ENCODE assay signal across 18 cellular contexts in genomic region chr1:38068220-38068979, GRCh38. TPM values are rescaled to one million over a fixed set of nuclear protein-coding genes. Genes with fewer than 3 reads are reported as not detected.
DNase-seq lines count a peak whose midpoint lies in the region; ATAC-seq and TF ChIP-seq lines count a peak whose summit lies in the region.
"Had no signal": no experiment of that assay in that cellular context is flagged by ENCODE, and none has a peak within 500 bp of the region (broad histone marks: within the 10 kb centered on the region; RNA-seq: fewer than 3 reads in every experiment).

No MANE protein-coding gene starts in this region.

- H3K4me2 ChIP-seq in BLaER1 treated with 17β-estradiol and CSF1 and Interleukin-3, amounts not matched to agents 10 nM and 100 nM, result peak overlapping the region; percentile 38 to 86 (median 69)
- peak overlapping the region; percentile 25; the same call in 1 of the 2 replicates for H3K4me2 ChIP-seq in OCI-LY7 (ENCODE audit: low read length)
- H3K4me2 ChIP-seq: GM23338 had no signal

- peaks cover 12 to 22% (median 16%) of the 10 kb centered on the region in 10 experiments for H3K4me1 ChIP-seq in BLaER1 treated with 17β-estradiol and CSF1 and Interleukin-3, amounts not matched to agents 10 nM and 100 nM
- H3K4me1 ChIP-seq in OCI-LY7 (ENCODE audit: insufficient read depth, low read length, poor library complexity, severe bottlenecking), result peaks cover 3% of the 10 kb centered on the region

- H3K27ac ChIP-seq in BLaER1 treated with 17β-estradiol and CSF1 and Interleukin-3, amounts not matched to agents 10 nM and 100 nM, result no peak overlapping the region
- H3K27ac ChIP-seq in OCI-LY7 (ENCODE audit: low read depth, low read length, poor library complexity, severe bottlenecking), result no peak overlapping the region

- H3K79me2 ChIP-seq in OCI-LY7 (ENCODE audit: insufficient read depth, low read depth, low read length), result no peaks in the 10 kb centered on the region

- peak overlapping the region in 2 of 11 experiments; percentile 23 to 40; a peak in 1 of 22 replicates for H3K9ac ChIP-seq in BLaER1 treated with 17β-estradiol and CSF1 and Interleukin-3, amounts not matched to agents 10 nM and 100 nM

- no peaks in the 10 kb centered on the region for H3K9me3 ChIP-seq in BLaER1 treated with 17β-estradiol and CSF1 and Interleukin-3, amounts not matched to agents 10 nM and 100 nM (replicated peaks in 1 of 11)
- H3K9me3 ChIP-seq in OCI-LY7 (ENCODE audit: low read length), result no peaks in the 10 kb centered on the region

- no peaks in the 10 kb centered on the region for H3K9me2 ChIP-seq in OCI-LY7 (ENCODE audit: insufficient read depth, low read length)

- no peaks in the 10 kb centered on the region for H3K36me3 ChIP-seq in BLaER1 treated with 17β-estradiol and CSF1 and Interleukin-3, amounts not matched to agents 10 nM and 100 nM
- no peaks in the 10 kb centered on the region for H3K36me3 ChIP-seq in OCI-LY7 (ENCODE audit: insufficient read depth, low read length)

- no peaks in the 10 kb centered on the region for H4K20me1 ChIP-seq in BLaER1 treated with 17β-estradiol and CSF1 and Interleukin-3, amounts not matched to agents 10 nM and 100 nM
- no peaks in the 10 kb centered on the region for H4K20me1 ChIP-seq in OCI-LY7 (ENCODE audit: insufficient read depth, low read length)

- TF ChIP-seq CTCF in OCI-LY7 (conservative IDR thresholded peaks at IDR 0.05; ENCODE audit: low read length), result no peak

- ATAC-seq in HG03097 (IDR thresholded peaks at IDR 0.05; ENCODE audit: low FRiP score, unreplicated experiment) (no peak), GM18517 (IDR thresholded peaks at IDR 0.05; ENCODE audit: unreplicated experiment) (no peak)
- ATAC-seq: GM23338, Panc1 had no signal

- POLR2A ChIA-PET in OCI-LY7 (lab: Charles Lee), result no interaction called here

- DNase-seq in NCI-H1417 (lab: John Stamatoyannopoulos, UW) (peak in 2 of 3 experiments; percentile 46 to 51), NCI-H1417 treated with DMSO at 0.1 percent for 48 hours (lab: John Stamatoyannopoulos, UW) (no peak), OCI-LY7 (ENCODE audit: low spot score) (no peak), head of caudate nucleus (peak in 41 of 42 donors; percentile 30 to 93 (median 74))
- no peak for DNase-seq in stimulated activated naive CD4-positive, alpha-beta T cell treated with Interleukin-2 at 50 U/mL for 16 hours (lab: John Stamatoyannopoulos, UW)
- DNase-seq: DND-41, GF-D8, HFFc6, NCI-H1105 treated with DMSO at 0.1 percent for 48 hours, NCI-H1930, NCI-H524 treated with DMSO at 0.1 percent for 48 hours, Right ventricle myocardium superior had no signal

- no peaks in the 10 kb centered on the region for H3K27me3 ChIP-seq in BLaER1 treated with 17β-estradiol and CSF1 and Interleukin-3, amounts not matched to agents 10 nM and 100 nM

- H3K4me3 ChIP-seq in BLaER1 treated with 17β-estradiol and CSF1 and Interleukin-3, amounts not matched to agents 10 nM and 100 nM, result no peak overlapping the region
- H3K4me3 ChIP-seq in OCI-LY7 (ENCODE audit: low read depth, low read length, poor library complexity, severe bottlenecking), result no peak overlapping the region
- H3K4me3 ChIP-seq: GM23338 had no signal

- no TSS peak for BruUV-seq in OCI-LY7 (replicated peaks; lab: Mats Ljungman, UMichigan)

- CTCF ChIA-PET in OCI-LY7 (lab: Charles Lee; ENCODE audit: unreplicated experiment), result no interaction called here

- intact Hi-C loops in OCI-LY7 (cut with micrococcal nuclease; ENCODE audit: unreplicated experiment), result no loop called here
- intact Hi-C loops in head of caudate nucleus (cut with DNase I), result no loop called here

- no peak overlapping the region for H2AFZ ChIP-seq in OCI-LY7 (ENCODE audit: low read length)
- H2AFZ ChIP-seq: GM23338 had no signal

RNA-seq across cellular contexts. Expression of gene POU3F1, which starts 21.8 kb away (rescaled TPM):
- total RNA-seq in OCI-LY7 (2014; rRNA removed; shearing (Covaris generic)), result 0.08 and 0.13 TPM in 2 replicates
- total RNA-seq in OCI-LY7 (2022), result not detected in 2 replicates
- total RNA-seq: A172 had no signal

RNA-seq across cellular contexts. Expression of gene UTP11, which starts 55.9 kb away (rescaled TPM):
- total RNA-seq in OCI-LY7 (2014; rRNA removed; shearing (Covaris generic)), result 43.8 and 61.1 TPM in 2 replicates
- 40.1 and 42.1 TPM in 2 replicates for total RNA-seq in OCI-LY7 (2022)

Comparison
In these comparisons a context has a peak if more than half of its experiments do, and no peak if none do; other contexts are left out.
1. DNase-seq: peak in NCI-H1417 (2 of 3) and head of caudate nucleus (41 of 42); none in NCI-H1417 treated with DMSO at 0.1 percent for 48 hours (single experiment), OCI-LY7 (single experiment) and stimulated activated naive CD4-positive, alpha-beta T cell treated with Interleukin-2 at 50 U/mL for 16 hours (single experiment).